18 cellular contexts compared by ENCODE assay signal in the genomic region with DNA sequence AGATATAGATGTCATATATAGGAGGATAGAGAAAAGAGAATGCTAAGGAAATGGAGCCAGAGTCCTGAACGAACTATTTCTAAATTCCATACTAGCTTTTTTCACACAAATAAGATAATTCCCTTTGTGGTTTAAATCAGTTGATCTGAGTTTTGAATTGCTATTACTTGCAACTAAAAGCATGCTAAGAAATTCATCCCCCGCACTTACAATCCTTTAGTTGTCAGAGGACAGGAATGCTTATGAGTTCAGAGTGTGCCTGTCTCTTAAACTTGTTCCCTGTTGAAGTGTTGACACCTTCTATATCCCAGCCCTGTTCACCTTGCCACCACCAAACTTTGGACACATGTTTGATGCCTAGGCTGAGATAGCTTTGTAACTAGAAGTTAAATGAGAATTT.
"Had no signal": no experiment of that assay in that cellular context is flagged by ENCODE, and none has a peak within 500 bp of the region (broad histone marks: within the 10 kb centered on the region; RNA-seq: fewer than 3 reads in every experiment).

No MANE protein-coding gene starts in this region.

- H3K27me3 ChIP-seq: breast epithelium, Peyer's patch, SJSA1 had no signal

- H3K4me1 ChIP-seq: breast epithelium, Peyer's patch had no signal

- H3K9me3 ChIP-seq: Peyer's patch, SJSA1 had no signal

- H3K4me3 ChIP-seq: breast epithelium, Peyer's patch, SJSA1 had no signal

- DNase-seq: activated CD4-positive, alpha-beta T cell treated with anti-CD3 and anti-CD28 coated beads for 4 hours; activated CD4-positive, alpha-beta T cell treated with anti-CD3 and anti-CD28 coated beads, Interleukin-2, amount 50 U/mL, for 4 hours; activated CD8-positive, alpha-beta memory T cell treated with anti-CD3 and anti-CD28 coated beads, Interleukin-2, amount 50 U/mL, for 48 hours; activated CD8-positive, alpha-beta T cell treated with anti-CD3 and anti-CD28 coated beads, Interleukin-2, amount 10 ng/mL, durations not matched to agents 7 days and 5 days; activated T-cell treated with anti-CD3 and anti-CD28 coated beads, Interleukin-2, amount 50 U/mL, for 1 hour; amygdala; caudate nucleus; KG1; NCI-H1092; NCI-H1417; NCI-H1694; NCI-H2029 treated with DMSO at 0.1 percent for 48 hours; NCI-H524; Peyer's patch; Right ventricle myocardium superior had no signal

- H3K36me3 ChIP-seq: breast epithelium, Peyer's patch, SJSA1 had no signal

- H3K27ac ChIP-seq: breast epithelium, Peyer's patch, RWPE1, SJSA1 had no signal
